ENCODE assay signal across 1 cellular context in the genomic region with DNA sequence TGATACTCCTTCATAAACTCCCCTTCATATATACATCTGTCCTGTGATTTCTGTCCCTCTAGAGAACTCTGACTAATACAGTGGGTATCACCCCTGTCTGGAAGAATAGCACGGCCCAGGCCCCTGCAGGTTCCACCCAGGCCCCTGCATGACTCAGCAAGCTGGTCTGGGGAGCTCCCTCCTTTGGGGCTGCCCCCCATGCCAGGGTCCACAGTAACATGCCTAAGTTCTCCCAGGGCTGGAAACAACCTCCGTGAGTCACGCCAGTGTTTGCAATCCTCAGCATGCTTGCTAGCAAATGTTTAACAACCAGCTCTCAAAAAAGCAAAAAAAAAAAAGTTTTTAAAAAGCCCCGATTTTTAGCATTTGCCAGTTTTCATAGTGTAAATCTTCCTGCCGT.
TF ChIP-seq lines count a peak whose summit lies in the region.

No MANE protein-coding gene starts in this region.

TF ChIP-seq in GM23338, 12 proteins besides CTCF, POLR2A, EP300 and RAD21 (continued from another document):
- TF ChIP-seq, protein P1, sequence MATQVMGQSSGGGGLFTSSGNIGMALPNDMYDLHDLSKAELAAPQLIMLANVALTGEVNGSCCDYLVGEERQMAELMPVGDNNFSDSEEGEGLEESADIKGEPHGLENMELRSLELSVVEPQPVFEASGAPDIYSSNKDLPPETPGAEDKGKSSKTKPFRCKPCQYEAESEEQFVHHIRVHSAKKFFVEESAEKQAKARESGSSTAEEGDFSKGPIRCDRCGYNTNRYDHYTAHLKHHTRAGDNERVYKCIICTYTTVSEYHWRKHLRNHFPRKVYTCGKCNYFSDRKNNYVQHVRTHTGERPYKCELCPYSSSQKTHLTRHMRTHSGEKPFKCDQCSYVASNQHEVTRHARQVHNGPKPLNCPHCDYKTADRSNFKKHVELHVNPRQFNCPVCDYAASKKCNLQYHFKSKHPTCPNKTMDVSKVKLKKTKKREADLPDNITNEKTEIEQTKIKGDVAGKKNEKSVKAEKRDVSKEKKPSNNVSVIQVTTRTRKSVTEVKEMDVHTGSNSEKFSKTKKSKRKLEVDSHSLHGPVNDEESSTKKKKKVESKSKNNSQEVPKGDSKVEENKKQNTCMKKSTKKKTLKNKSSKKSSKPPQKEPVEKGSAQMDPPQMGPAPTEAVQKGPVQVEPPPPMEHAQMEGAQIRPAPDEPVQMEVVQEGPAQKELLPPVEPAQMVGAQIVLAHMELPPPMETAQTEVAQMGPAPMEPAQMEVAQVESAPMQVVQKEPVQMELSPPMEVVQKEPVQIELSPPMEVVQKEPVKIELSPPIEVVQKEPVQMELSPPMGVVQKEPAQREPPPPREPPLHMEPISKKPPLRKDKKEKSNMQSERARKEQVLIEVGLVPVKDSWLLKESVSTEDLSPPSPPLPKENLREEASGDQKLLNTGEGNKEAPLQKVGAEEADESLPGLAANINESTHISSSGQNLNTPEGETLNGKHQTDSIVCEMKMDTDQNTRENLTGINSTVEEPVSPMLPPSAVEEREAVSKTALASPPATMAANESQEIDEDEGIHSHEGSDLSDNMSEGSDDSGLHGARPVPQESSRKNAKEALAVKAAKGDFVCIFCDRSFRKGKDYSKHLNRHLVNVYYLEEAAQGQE (IDR thresholded peaks at IDR 0.05; ENCODE audit: unreplicated experiment), result no peak
- TF ChIP-seq CREB1 (CRISPR knock-in tag; IDR thresholded peaks at IDR 0.05; ENCODE audit: low read depth), result no peak
- no peak for TF ChIP-seq POLR2AphosphoS5 (IDR thresholded peaks at IDR 0.05; ENCODE audit: low read depth)
- TF ChIP-seq ZNF114 (CRISPR knock-in tag; IDR thresholded peaks at IDR 0.05), result no peak
- no peak for TF ChIP-seq STAT1 (IDR thresholded peaks at IDR 0.05; ENCODE audit: unreplicated experiment)
- TF ChIP-seq, protein P2, sequence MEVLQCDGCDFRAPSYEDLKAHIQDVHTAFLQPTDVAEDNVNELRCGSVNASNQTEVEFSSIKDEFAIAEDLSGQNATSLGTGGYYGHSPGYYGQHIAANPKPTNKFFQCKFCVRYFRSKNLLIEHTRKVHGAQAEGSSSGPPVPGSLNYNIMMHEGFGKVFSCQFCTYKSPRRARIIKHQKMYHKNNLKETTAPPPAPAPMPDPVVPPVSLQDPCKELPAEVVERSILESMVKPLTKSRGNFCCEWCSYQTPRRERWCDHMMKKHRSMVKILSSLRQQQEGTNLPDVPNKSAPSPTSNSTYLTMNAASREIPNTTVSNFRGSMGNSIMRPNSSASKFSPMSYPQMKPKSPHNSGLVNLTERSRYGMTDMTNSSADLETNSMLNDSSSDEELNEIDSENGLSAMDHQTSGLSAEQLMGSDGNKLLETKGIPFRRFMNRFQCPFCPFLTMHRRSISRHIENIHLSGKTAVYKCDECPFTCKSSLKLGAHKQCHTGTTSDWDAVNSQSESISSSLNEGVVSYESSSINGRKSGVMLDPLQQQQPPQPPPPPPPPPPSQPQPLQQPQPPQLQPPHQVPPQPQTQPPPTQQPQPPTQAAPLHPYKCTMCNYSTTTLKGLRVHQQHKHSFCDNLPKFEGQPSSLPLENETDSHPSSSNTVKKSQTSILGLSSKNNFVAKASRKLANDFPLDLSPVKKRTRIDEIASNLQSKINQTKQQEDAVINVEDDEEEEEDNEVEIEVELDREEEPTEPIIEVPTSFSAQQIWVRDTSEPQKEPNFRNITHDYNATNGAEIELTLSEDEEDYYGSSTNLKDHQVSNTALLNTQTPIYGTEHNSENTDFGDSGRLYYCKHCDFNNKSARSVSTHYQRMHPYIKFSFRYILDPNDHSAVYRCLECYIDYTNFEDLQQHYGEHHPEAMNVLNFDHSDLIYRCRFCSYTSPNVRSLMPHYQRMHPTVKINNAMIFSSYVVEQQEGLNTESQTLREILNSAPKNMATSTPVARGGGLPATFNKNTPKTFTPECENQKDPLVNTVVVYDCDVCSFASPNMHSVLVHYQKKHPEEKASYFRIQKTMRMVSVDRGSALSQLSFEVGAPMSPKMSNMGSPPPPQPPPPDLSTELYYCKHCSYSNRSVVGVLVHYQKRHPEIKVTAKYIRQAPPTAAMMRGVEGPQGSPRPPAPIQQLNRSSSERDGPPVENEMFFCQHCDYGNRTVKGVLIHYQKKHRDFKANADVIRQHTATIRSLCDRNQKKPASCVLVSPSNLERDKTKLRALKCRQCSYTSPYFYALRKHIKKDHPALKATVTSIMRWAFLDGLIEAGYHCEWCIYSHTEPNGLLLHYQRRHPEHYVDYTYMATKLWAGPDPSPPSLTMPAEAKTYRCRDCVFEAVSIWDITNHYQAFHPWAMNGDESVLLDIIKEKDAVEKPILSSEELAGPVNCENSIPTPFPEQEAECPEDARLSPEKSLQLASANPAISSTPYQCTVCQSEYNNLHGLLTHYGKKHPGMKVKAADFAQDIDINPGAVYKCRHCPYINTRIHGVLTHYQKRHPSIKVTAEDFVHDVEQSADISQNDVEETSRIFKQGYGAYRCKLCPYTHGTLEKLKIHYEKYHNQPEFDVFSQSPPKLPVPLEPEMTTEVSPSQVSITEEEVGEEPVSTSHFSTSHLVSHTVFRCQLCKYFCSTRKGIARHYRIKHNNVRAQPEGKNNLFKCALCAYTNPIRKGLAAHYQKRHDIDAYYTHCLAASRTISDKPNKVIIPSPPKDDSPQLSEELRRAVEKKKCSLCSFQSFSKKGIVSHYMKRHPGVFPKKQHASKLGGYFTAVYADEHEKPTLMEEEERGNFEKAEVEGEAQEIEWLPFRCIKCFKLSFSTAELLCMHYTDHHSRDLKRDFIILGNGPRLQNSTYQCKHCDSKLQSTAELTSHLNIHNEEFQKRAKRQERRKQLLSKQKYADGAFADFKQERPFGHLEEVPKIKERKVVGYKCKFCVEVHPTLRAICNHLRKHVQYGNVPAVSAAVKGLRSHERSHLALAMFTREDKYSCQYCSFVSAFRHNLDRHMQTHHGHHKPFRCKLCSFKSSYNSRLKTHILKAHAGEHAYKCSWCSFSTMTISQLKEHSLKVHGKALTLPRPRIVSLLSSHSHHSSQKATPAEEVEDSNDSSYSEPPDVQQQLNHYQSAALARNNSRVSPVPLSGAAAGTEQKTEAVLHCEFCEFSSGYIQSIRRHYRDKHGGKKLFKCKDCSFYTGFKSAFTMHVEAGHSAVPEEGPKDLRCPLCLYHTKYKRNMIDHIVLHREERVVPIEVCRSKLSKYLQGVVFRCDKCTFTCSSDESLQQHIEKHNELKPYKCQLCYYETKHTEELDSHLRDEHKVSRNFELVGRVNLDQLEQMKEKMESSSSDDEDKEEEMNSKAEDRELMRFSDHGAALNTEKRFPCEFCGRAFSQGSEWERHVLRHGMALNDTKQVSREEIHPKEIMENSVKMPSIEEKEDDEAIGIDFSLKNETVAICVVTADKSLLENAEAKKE (CRISPR knock-in tag; IDR thresholded peaks at IDR 0.05), result no peak
- TF ChIP-seq JUNB (IDR thresholded peaks at IDR 0.05; ENCODE audit: unreplicated experiment), result no peak
- no peak for TF ChIP-seq ZNF331 (CRISPR knock-in tag; IDR thresholded peaks at IDR 0.05; ENCODE audit: low read depth)
